10 cellular contexts compared by ENCODE assay signal in genomic region chr1:192904438-192904895, GRCh38.
DNase-seq lines count a peak whose midpoint lies in the region; ATAC-seq and TF ChIP-seq lines count a peak whose summit lies in the region.
"Had no signal": no experiment of that assay in that cellular context is flagged by ENCODE, and none has a peak within 500 bp of the region (broad histone marks: within the 10 kb centered on the region; RNA-seq: fewer than 3 reads in every experiment).

No MANE protein-coding gene starts in this region.

- H3K79me2 ChIP-seq in ACC112 (ENCODE audit: control insufficient read depth, insufficient read depth, low read length, unreplicated experiment), result no peaks in the 10 kb centered on the region
- no peaks in the 10 kb centered on the region for H3K79me2 ChIP-seq in GM23248 (ENCODE audit: insufficient read depth)

- no peaks in the 10 kb centered on the region for H3K9me2 ChIP-seq in GM23248 (ENCODE audit: insufficient read depth)

- peaks cover 51% of the 10 kb centered on the region for H3K4me1 ChIP-seq in ACC112 (ENCODE audit: control insufficient read depth, insufficient read depth, low read length, unreplicated experiment)
- H3K4me1 ChIP-seq in GM23248 (ENCODE audit: insufficient read depth), result peaks cover 11% of the 10 kb centered on the region
- H3K4me1 ChIP-seq: HAP-1 had no signal

- no peaks in the 10 kb centered on the region for H4K20me1 ChIP-seq in GM23248 (ENCODE audit: insufficient read depth)

- H3K4me2 ChIP-seq in GM23248 (ENCODE audit: unreplicated experiment), result peak overlapping the region; percentile 69

- DNase-seq in GM23248 (peak; percentile 81), astrocyte of the hippocampus (ENCODE audit: low read depth, low spot score) (peak; percentile 91), kidney glomerular epithelial cell (lab: John Stamatoyannopoulos, UW) (peak; percentile 76), GM10266 (ENCODE audit: extremely low spot score) (no peak), T-helper 9 cell (no peak)
- DNase-seq: DND-41 had no signal

- H2AFZ ChIP-seq in ACC112 (ENCODE audit: low read length, unreplicated experiment) (peak overlapping the region; percentile 20), GM23248 (peak overlapping the region; percentile 51; the same call in 1 of the 2 replicates)

- TF ChIP-seq CTCF in GM10266 (IDR thresholded peaks at IDR 0.05; ENCODE audit: control insufficient read depth, insufficient read depth, low read depth, missing control alignments), result no peak

- peaks cover 7% of the 10 kb centered on the region; the same call in 1 of the 2 replicates for H3F3A ChIP-seq in GM23248 (ENCODE audit: insufficient read depth)

- no peak overlapping the region for H3K9ac ChIP-seq in GM23248

- ATAC-seq in HG03469 (IDR thresholded peaks at IDR 0.05; ENCODE audit: unreplicated experiment) (no peak), GM18907 (IDR thresholded peaks at IDR 0.05; ENCODE audit: unreplicated experiment) (no peak)

- H3K27ac ChIP-seq in ACC112 (ENCODE audit: low read depth, low read length), result peak overlapping the region; percentile 96
- H3K27ac ChIP-seq in GM23248, result peak overlapping the region; percentile 35

- WGBS in GM23248 (ENCODE audit: low coverage in 1 of 2, low lambda C conversion rate in 2 of 2, missing lambda C conversion rate in 2 of 2), 2 experiments, result 33 to 39% methylated on average over 7 of the region's 7 CpGs

- in situ Hi-C loops in GM23248 (cut with MboI), result no loop called here

- H3K4me3 ChIP-seq in ACC112 (ENCODE audit: low read depth, low read length) (peak overlapping the region; percentile 58), GM23248 (peak overlapping the region; percentile 57)
- H3K4me3 ChIP-seq: HAP-1 had no signal

- H3K36me3 ChIP-seq in ACC112 (ENCODE audit: insufficient read depth, low read length) (no peaks in the 10 kb centered on the region), GM23248 (ENCODE audit: low read depth) (no peaks in the 10 kb centered on the region)
- H3K36me3 ChIP-seq: HAP-1 had no signal

- no peaks in the 10 kb centered on the region for H3K27me3 ChIP-seq in ACC112 (ENCODE audit: insufficient read depth, low read length)
- H3K27me3 ChIP-seq in GM23248 (replicated peaks; ENCODE audit: insufficient read depth), result no peaks in the 10 kb centered on the region

- H3K9me3 ChIP-seq in GM23248 (ENCODE audit: low read depth), result no peaks in the 10 kb centered on the region
- H3K9me3 ChIP-seq: HAP-1 had no signal

Comparison
In these comparisons a context has a peak if more than half of its experiments do, and no peak if none do; other contexts are left out.
1. DNase-seq: peak in GM23248 (single experiment), astrocyte of the hippocampus (single experiment) and kidney glomerular epithelial cell (single experiment); none in GM10266 (single experiment) and T-helper 9 cell (single experiment).